Comparison of ENCODE assay signal across 9 cellular contexts in the genomic region with DNA sequence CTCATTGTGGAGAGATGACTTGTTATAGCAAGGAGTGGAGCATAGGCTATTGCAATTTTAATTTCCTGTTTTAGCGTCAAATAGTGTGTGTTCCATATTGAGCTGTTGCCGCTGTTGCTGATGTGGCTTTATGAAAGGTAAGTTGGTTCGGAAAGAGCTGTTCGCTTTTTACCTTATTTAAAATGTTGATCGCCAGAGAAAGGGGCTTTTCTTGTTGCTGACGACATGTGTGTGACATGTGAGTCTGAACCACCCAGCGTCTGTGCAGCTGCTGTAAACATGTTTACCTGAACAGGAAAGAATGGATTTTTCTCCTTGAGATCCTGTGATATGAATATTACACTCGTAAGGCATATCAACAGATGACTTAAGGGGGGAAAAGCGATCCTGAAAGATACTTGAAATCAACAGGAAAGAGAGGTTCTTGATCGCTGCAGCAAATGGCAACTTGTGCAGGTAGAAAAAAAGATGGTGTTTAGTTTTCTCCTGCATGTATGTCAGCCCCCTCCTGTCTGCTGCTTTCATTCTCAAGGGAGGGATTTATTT. TPM values are rescaled to one million over a fixed set of nuclear protein-coding genes. Genes with fewer than 3 reads are reported as not detected.
A peak's percentile ranks its signal among the peaks of the same experiment; 100 is the strongest.
DNase-seq lines count a peak whose midpoint lies in the region; ATAC-seq, FAIRE-seq and TF ChIP-seq lines count a peak whose summit lies in the region.
"Had no signal": no experiment of that assay in that cellular context is flagged by ENCODE, and none has a peak within 500 bp of the region (broad histone marks: within the 10 kb centered on the region; RNA-seq: fewer than 3 reads in every experiment).

No MANE protein-coding gene starts in this region.

- TF ChIP-seq RAD21 in GM12878 (IDR thresholded peaks at IDR 0.05; ENCODE audit: insufficient read depth, low read depth, low read length) = 0 out of 2 replicates have a peak, but pooled peaks have one; percentile 3

- H3K79me2 ChIP-seq in GM12878 (ENCODE audit: control insufficient read depth, insufficient read depth, low read length) (peaks cover 94% of the 10 kb centered on the region), PC-9 (ENCODE audit: low read depth) (peaks cover 6% of the 10 kb centered on the region; the same call in 1 of the 2 replicates), trophoblast cell (ENCODE audit: control insufficient read depth, insufficient read depth, low read length, poor library complexity) (peaks cover 5% of the 10 kb centered on the region)

- ATAC-seq in GM12878 = 0 out of 3 replicates have a peak, but pooled peaks have one; percentile 1
- ATAC-seq in GM21447 (IDR thresholded peaks at IDR 0.05; ENCODE audit: unreplicated experiment) = no peak

- peaks cover 5% of the 10 kb centered on the region for H3K79me1 ChIP-seq in trophoblast cell (ENCODE audit: low read length)

- no peak overlapping the region for H4K12ac ChIP-seq in trophoblast cell (ENCODE audit: low read depth, low read length)

- TF ChIP-seq EP300 in GM12878 (IDR thresholded peaks at IDR 0.05; ENCODE audit: borderline replicate concordance in 1 of 2, control insufficient read depth in 1 of 2, low read depth in 2 of 2, low read length in 2 of 2) = peak in 1 of 2 experiments; percentile 26; a peak in 1 of 4 replicates

- H3K4me1 ChIP-seq in GM12878 (ENCODE audit: control insufficient read depth, insufficient read depth, low read length) (peaks cover 7% of the 10 kb centered on the region), mesodermal cell (ENCODE audit: control insufficient read depth, insufficient read depth, low read length, poor library complexity, severe bottlenecking) (no peaks in the 10 kb centered on the region), PC-9 (replicated peaks; ENCODE audit: insufficient read depth) (no peaks in the 10 kb centered on the region; the same call in 1 of the 2 replicates), trophoblast cell (ENCODE audit: control insufficient read depth in 1 of 2, insufficient read depth in 2 of 2, low read length in 2 of 2) (peaks cover 7% of the 10 kb centered on the region in 2 experiments)

- no peak overlapping the region for H4K91ac ChIP-seq in trophoblast cell (ENCODE audit: low read depth, low read length)

- SMC1A ChIA-PET in GM12878 (lab: Charles Lee; ENCODE audit: uncharacterized antibody, unreplicated experiment) = interaction anchor here (0.7 to 1.2 kb wide), 10 partner anchors 8 to 442 kb away, joined by 3 to 6 read pairs (median 4); no protein-coding TSS in a partner anchor

- intact Hi-C loops in GM12878 (cut with micrococcal nuclease; ENCODE audit: unreplicated experiment) = loop anchor here (2.0 to 5.0 kb wide), 4 partner anchors 31 to 594 kb away; no protein-coding TSS in a partner anchor
- intact Hi-C loops in PC-9 (cut with micrococcal nuclease; ENCODE audit: unreplicated experiment) = no loop called here

- peak overlapping the region; percentile 100 for H3K9ac ChIP-seq in GM12878 (ENCODE audit: control insufficient read depth, insufficient read depth, low read length)
- no peak overlapping the region for H3K9ac ChIP-seq in trophoblast cell (ENCODE audit: low read length)

- no peaks in the 10 kb centered on the region for H3K9me3 ChIP-seq in GM12878 (replicated peaks; ENCODE audit: control insufficient read depth, insufficient read depth, low read length)
- no peaks in the 10 kb centered on the region for H3K9me3 ChIP-seq in mesodermal cell (ENCODE audit: control insufficient read depth, low read length)
- no peaks in the 10 kb centered on the region for H3K9me3 ChIP-seq in PC-9 (ENCODE audit: insufficient read depth, low read depth)
- peaks cover 1% of the 10 kb centered on the region for H3K9me3 ChIP-seq in trophoblast cell (ENCODE audit: insufficient read depth, low read depth, low read length)

- H3K27me3 ChIP-seq in GM12878 (replicated peaks in 1 of 2; ENCODE audit: control insufficient read depth in 2 of 2, insufficient read depth in 2 of 2, low read length in 1 of 2) (no peaks in the 10 kb centered on the region), PC-9 (ENCODE audit: insufficient read depth, low read depth) (0 out of 2 replicates have a peak, but pooled peaks cover 4% of the 10 kb centered on the region), trophoblast cell (ENCODE audit: insufficient read depth, low read length) (peaks cover 23% of the 10 kb centered on the region)

- H3K9me2 ChIP-seq in PC-9 (ENCODE audit: insufficient read depth) = no peaks in the 10 kb centered on the region

- no peak overlapping the region for H2BK5ac ChIP-seq in trophoblast cell (ENCODE audit: low read depth, low read length, poor library complexity)

- peak overlapping the region; percentile 72 for H3K4me2 ChIP-seq in GM12878 (ENCODE audit: control insufficient read depth, insufficient read depth)
- H3K4me2 ChIP-seq in PC-9 = no peak overlapping the region
- no peak overlapping the region for H3K4me2 ChIP-seq in trophoblast cell (ENCODE audit: low read length)

- no peak overlapping the region for H2AK5ac ChIP-seq in trophoblast cell (ENCODE audit: low read length)

- H3F3A ChIP-seq in PC-9 (ENCODE audit: insufficient read depth, low read depth) = no peaks in the 10 kb centered on the region

- TF ChIP-seq CTCF in GM12878 (IDR thresholded peaks at IDR 0.05 in 2 of 3, conservative IDR thresholded peaks at IDR 0.05 in 1 of 3; ENCODE audit: control insufficient read depth in 2 of 3, extremely low read depth in 1 of 3, insufficient read depth in 1 of 3, low read depth in 3 of 3, low read length in 3 of 3) (no peak), PC-9 (conservative IDR thresholded peaks at IDR 0.05) (no peak)

- no peak overlapping the region for H3K14ac ChIP-seq in trophoblast cell (ENCODE audit: low read length)

- H3K27ac ChIP-seq in GM12878 (ENCODE audit: control insufficient read depth, insufficient read depth) (peak overlapping the region; percentile 100), mesodermal cell (ENCODE audit: low read depth, low read length, severe bottlenecking) (no peak overlapping the region), PC-9 (no peak overlapping the region), trophoblast cell (ENCODE audit: low read depth, low read length) (no peak overlapping the region)

- no peak overlapping the region for H3K4ac ChIP-seq in trophoblast cell (ENCODE audit: low read depth, low read length)

- no peak for FAIRE-seq in GM12878 (lab: Jason Lieb, UNC)
- FAIRE-seq: TTC549 had no signal

- H2AFZ ChIP-seq in GM12878 (ENCODE audit: control insufficient read depth, low read depth, low read length) (no peak overlapping the region), PC-9 (no peak overlapping the region), trophoblast cell (ENCODE audit: insufficient read depth, low read length, poor library complexity) (no peak overlapping the region)

- H3K4me3 ChIP-seq in GM12878 = peak overlapping the region; percentile 82
- peak overlapping the region; percentile 78 for H3K4me3 ChIP-seq in mesodermal cell (ENCODE audit: extremely low read depth, insufficient read depth, low read length, poor library complexity, severe bottlenecking)
- H3K4me3 ChIP-seq in PC-9 = no peak overlapping the region
- no peak overlapping the region for H3K4me3 ChIP-seq in trophoblast cell (ENCODE audit: low read depth, low read length)

- BruUV-seq in GM12878 (replicated peaks; lab: Mats Ljungman, UMichigan) (TSS peak; percentile 35), PC-9 (replicated peaks; lab: Mats Ljungman, UMichigan) (no TSS peak)

- H4K8ac ChIP-seq in trophoblast cell (ENCODE audit: low read depth, low read length) = no peak overlapping the region

- 6% methylated on average over 10 of the region's 10 CpGs for WGBS in GM12878 (ENCODE audit: insufficient coverage, insufficient replicate concordance, low lambda C conversion rate, missing lambda C conversion rate)
- 12 to 15% methylated on average over 7 to 9 of the region's 10 CpGs for WGBS in mesodermal cell (ENCODE audit: insufficient coverage in 2 of 2), 2 experiments
- WGBS in trophoblast cell (ENCODE audit: extremely low coverage, insufficient coverage, insufficient read length) = no CpG with 5 or more reads among the region's 10 CpGs

- CTCF ChIA-PET in GM12878 (lab: Yijun Ruan, JAX) (interaction anchor here (0.6 to 1.0 kb wide), 3 partner anchors 21 to 290 kb away, joined by 3 to 4 read pairs (median 3); partner anchors contain the start of gene ZNF438), PC-9 (lab: Charles Lee) (no interaction called here)

- DNase-seq in G401 (ENCODE audit: low spot score) (peak; percentile 73), NCI-H345 (lab: John Stamatoyannopoulos, UW) (peak; percentile 22), GM12878 (ENCODE audit: low read depth, low spot score) (no peak), PC-9 (no peak), DMS153 (lab: John Stamatoyannopoulos, UW) (no peak), trophoblast cell (no peak)

- no peaks in the 10 kb centered on the region for H4K20me1 ChIP-seq in GM12878 (ENCODE audit: control insufficient read depth, insufficient read depth)
- H4K20me1 ChIP-seq in PC-9 (ENCODE audit: insufficient read depth) = no peaks in the 10 kb centered on the region

- no peak overlapping the region for H2BK12ac ChIP-seq in trophoblast cell (ENCODE audit: low read length)

- no peak overlapping the region for H3K18ac ChIP-seq in trophoblast cell (ENCODE audit: low read length)

- no peaks in the 10 kb centered on the region for H3K36me3 ChIP-seq in GM12878 (ENCODE audit: control insufficient read depth in 2 of 2, insufficient read depth in 2 of 2, low read length in 1 of 2)
- H3K36me3 ChIP-seq in mesodermal cell (ENCODE audit: control insufficient read depth, insufficient read depth, low read length) = no peaks in the 10 kb centered on the region
- no peaks in the 10 kb centered on the region for H3K36me3 ChIP-seq in PC-9 (ENCODE audit: low read depth)
- H3K36me3 ChIP-seq in trophoblast cell (ENCODE audit: control insufficient read depth in 1 of 2, insufficient read depth in 2 of 2, low read length in 2 of 2) = no peaks in the 10 kb centered on the region

- RAD21 ChIA-PET in GM12878 (lab: Charles Lee; ENCODE audit: unreplicated experiment) = interaction anchor here (0.6 to 1.5 kb wide), 10 partner anchors 25 to 570 kb away, joined by 3 to 7 read pairs (median 4); partner anchors contain the start of gene ZNF438

- in situ Hi-C loops in G401 (cut with HindIII; ENCODE audit: low sequenced_read_pairs) (no loop called here), GM12878 (cut with MboI) (loop anchor here (10.0 kb wide), 1 partner anchor 483 kb away; no protein-coding TSS in a partner anchor)

- no peak overlapping the region for H3K23ac ChIP-seq in trophoblast cell (ENCODE audit: low read length)

- POLR2A ChIA-PET in GM12878 (lab: Charles Lee) = interaction anchor here (0.7 to 1.0 kb wide), 4 partner anchors 12 to 538 kb away, joined by 3 to 6 read pairs (median 3); no protein-coding TSS in a partner anchor
- POLR2A ChIA-PET in PC-9 (lab: Charles Lee; ENCODE audit: unreplicated experiment) = interaction anchor here (0.6 kb wide), 1 partner anchor 24 kb away, joined by 4 read pairs; no protein-coding TSS in a partner anchor

- H2BK120ac ChIP-seq in trophoblast cell (ENCODE audit: insufficient read depth, low read length, poor library complexity) = no peak overlapping the region

- TF ChIP-seq POLR2A in GM12878 (IDR thresholded peaks at IDR 0.05; ENCODE audit: low read depth, low read length) = no peak

RNA-seq across cellular contexts. Expression of gene ZEB1, which starts 2.5 kb away (rescaled TPM):
- 25.3 and 32.9 TPM in 2 replicates for total RNA-seq in G401 (2014; rRNA removed; shearing (Covaris generic))
- total RNA-seq in GM12878 (2013; cell fraction: nucleolus; rRNA removed) = 160 and 171 TPM in 2 replicates
- 19.1 and 30.7 TPM in 2 replicates for total RNA-seq in GM12878 (2014; rRNA removed)
- total RNA-seq in GM12878 (2014; rRNA removed; fragmentation: Illumina TruSeq; extraction: Trizol) = 35.6 and 37.0 TPM in 2 replicates
- total RNA-seq in GM12878 (2021) = 25.7 and 26.3 TPM in 2 replicates
- 10.3 TPM for polyA plus RNA-seq in GM12878 (2011; ENCODE audit: low read depth)
- 29.7 and 39.7 TPM in 2 replicates for polyA plus RNA-seq in GM12878 (2011; rRNA removed)
- polyA plus RNA-seq in GM12878 (2011; cell fraction: cytosol; rRNA removed) = 11.4 and 12.4 TPM in 2 replicates
- 45.9 and 48.9 TPM in 2 replicates for polyA plus RNA-seq in GM12878 (2011; cell fraction: nucleus; rRNA removed)
- polyA plus RNA-seq in GM12878 (2012) = 10.9 and 15.2 TPM in 2 replicates
- polyA plus RNA-seq in GM12878 (2014; fragmentation: Illumina TruSeq; extraction: Trizol) = 28.7 and 36.4 TPM in 2 replicates
- polyA plus RNA-seq in GM12878 (2014; fragmentation: Nextera tagmentation; extraction: Ambion mirVana) = 10 to 100 TPM; 10.4 to 16.8 TPM
- 13.2 and 15.4 TPM in 2 replicates for polyA plus RNA-seq in GM12878 (2014; rRNA removed)
- 10 to 100 TPM; 23.9 to 25.1 TPM for polyA plus RNA-seq in GM12878 (2016; fragmentation: Nextera tagmentation; extraction: Ambion mirVana)
- 54.2 and 111 TPM in 2 replicates for polyA minus RNA-seq in GM12878 (2011; rRNA and poly(A)+ RNA removed)
- 23.4 and 26.3 TPM in 2 replicates for polyA minus RNA-seq in GM12878 (2011; cell fraction: cytosol; rRNA and poly(A)+ RNA removed)
- 87.2 and 150 TPM in 2 replicates for polyA minus RNA-seq in GM12878 (2011; cell fraction: nucleus; rRNA and poly(A)+ RNA removed)
- 25.0 TPM for polyA plus RNA-seq in mesodermal cell (2013, experiment 1 of 2)
- 20.6 TPM for polyA plus RNA-seq in mesodermal cell (2013, experiment 2 of 2)
- total RNA-seq in PC-9 (2021) = 1.0 and 1.4 TPM in 2 replicates
- 0.41 and 0.49 TPM in 2 replicates for polyA plus RNA-seq in trophoblast cell (2013)

Comparison
In these comparisons a context has a peak if more than half of its experiments do, and no peak if none do; other contexts are left out.
1. DNase-seq: peak in G401 (single experiment) and NCI-H345 (single experiment); none in GM12878 (single experiment), PC-9 (0 of 2), DMS153 (single experiment) and trophoblast cell (0 of 2).
2. H3K4me3 ChIP-seq: peak in GM12878 (single experiment) and mesodermal cell (single experiment); none in PC-9 (single experiment) and trophoblast cell (single experiment).